In genomic region chr1:76793594-76793993, GRCh38 we compare ENCODE assay signal across 1 cellular context.
TF ChIP-seq lines count a peak whose summit lies in the region.

No MANE protein-coding gene starts in this region.

TF ChIP-seq in H1, 55 proteins besides CTCF, POLR2A, EP300 and RAD21:
- TF ChIP-seq BACH1 (IDR thresholded peaks at IDR 0.05; ENCODE audit: low read length) (no peak), ASH2L (IDR thresholded peaks at IDR 0.05; ENCODE audit: low read length) (no peak), GABPA (IDR thresholded peaks at IDR 0.05; ENCODE audit: borderline replicate concordance, insufficient read depth, low read length) (no peak), SP4 (IDR thresholded peaks at IDR 0.05; ENCODE audit: low read length) (no peak), NRF1 (IDR thresholded peaks at IDR 0.05; ENCODE audit: low read depth, low read length) (no peak)
